21 cellular contexts compared by ENCODE assay signal in genomic region chr1:245488346-245489110, GRCh38.
DNase-seq lines count a peak whose midpoint lies in the region; ATAC-seq and TF ChIP-seq lines count a peak whose summit lies in the region.
"Had no signal": no experiment of that assay in that cellular context is flagged by ENCODE, and none has a peak within 500 bp of the region (broad histone marks: within the 10 kb centered on the region; RNA-seq: fewer than 3 reads in every experiment).

No MANE protein-coding gene starts in this region.

- no peak for TF ChIP-seq CTCF in RWPE1 (conservative IDR thresholded peaks at IDR 0.05; ENCODE audit: low read depth)

- no peaks in the 10 kb centered on the region for H3K36me3 ChIP-seq in Karpas-422 (ENCODE audit: insufficient read depth, low read length)
- H3K36me3 ChIP-seq: MG63 had no signal

- H3K27ac ChIP-seq in Karpas-422 (ENCODE audit: low read length) (no peak overlapping the region), epithelial cell of prostate (peak overlapping the region; percentile 81), RWPE1 (no peak overlapping the region)
- H3K27ac ChIP-seq: SK-N-MC had no signal

- DNase-seq in Karpas-422 (peak; percentile 57), NCI-H526 treated with DMSO at 0.1 percent for 48 hours (lab: John Stamatoyannopoulos, UW) (peak; percentile 46), epithelial cell of prostate (ENCODE audit: low read depth, low spot score) (no peak), RWPE1 (ENCODE audit: low spot score) (no peak), RKO (ENCODE audit: low spot score) (no peak), NK-92 (lab: John Stamatoyannopoulos, UW; ENCODE audit: unreplicated experiment) (no peak)
- DNase-seq: C1 segment of cervical spinal cord; CD4-positive, alpha-beta memory T cell; COR-L47; GF-D8; H9; HFFc6; KBM-7; MG63; NCI-H2029; NCI-H446 treated with DMSO at 0.1 percent for 48 hours; NCI-H748 treated with DMSO at 0.1 percent for 48 hours; SHP77 treated with DMSO at 0.1 percent for 48 hours; SW 1271 had no signal

- H3K9me2 ChIP-seq in Karpas-422 (replicated peaks; ENCODE audit: insufficient read depth, low read length) = no peaks in the 10 kb centered on the region

- POLR2A ChIA-PET in RWPE1 (lab: Yijun Ruan, JAX; ENCODE audit: low non-redundant PET) = no interaction called here

- peak overlapping the region; percentile 58 for H3K4me2 ChIP-seq in Karpas-422 (ENCODE audit: low read depth, low read length, poor library complexity, severe bottlenecking)

- H3K79me2 ChIP-seq in Karpas-422 (ENCODE audit: low read length) = no peaks in the 10 kb centered on the region

- CTCF ChIA-PET in RWPE1 (lab: Yijun Ruan, JAX) = interaction anchor here (0.5 kb wide), 1 partner anchor 432 kb away, joined by 3 read pairs; no protein-coding TSS in a partner anchor

- H3K27me3 ChIP-seq in Karpas-422 (ENCODE audit: low read length) = no peaks in the 10 kb centered on the region; the same call in 1 of the 2 replicates
- H3K27me3 ChIP-seq: MG63 had no signal

- no peaks in the 10 kb centered on the region for H4K20me1 ChIP-seq in Karpas-422 (ENCODE audit: insufficient read depth, low read depth, low read length)

- H2AFZ ChIP-seq in Karpas-422 (ENCODE audit: low read length) = no peak overlapping the region; the same call in 1 of the 2 replicates

- peaks cover 32% of the 10 kb centered on the region for H3K4me1 ChIP-seq in Karpas-422 (ENCODE audit: low read length)

- H3K4me3 ChIP-seq in Karpas-422 (ENCODE audit: low read length) = peak overlapping the region; percentile 4; the same call in 1 of the 2 replicates
- H3K4me3 ChIP-seq: MG63, SK-N-MC had no signal

- no peak overlapping the region for H3K9ac ChIP-seq in Karpas-422 (ENCODE audit: low read length)

- ATAC-seq in GM18907 (IDR thresholded peaks at IDR 0.05; ENCODE audit: unreplicated experiment) = no peak

- no peaks in the 10 kb centered on the region for H3K9me3 ChIP-seq in Karpas-422 (ENCODE audit: low read length)
- H3K9me3 ChIP-seq: MG63 had no signal

Comparison
In these comparisons a context has a peak if more than half of its experiments do, and no peak if none do; other contexts are left out.
1. DNase-seq: peak in Karpas-422 (single experiment) and NCI-H526 treated with DMSO at 0.1 percent for 48 hours (single experiment); none in epithelial cell of prostate (single experiment), RWPE1 (single experiment), RKO (single experiment) and NK-92 (single experiment).